In the genomic region with DNA sequence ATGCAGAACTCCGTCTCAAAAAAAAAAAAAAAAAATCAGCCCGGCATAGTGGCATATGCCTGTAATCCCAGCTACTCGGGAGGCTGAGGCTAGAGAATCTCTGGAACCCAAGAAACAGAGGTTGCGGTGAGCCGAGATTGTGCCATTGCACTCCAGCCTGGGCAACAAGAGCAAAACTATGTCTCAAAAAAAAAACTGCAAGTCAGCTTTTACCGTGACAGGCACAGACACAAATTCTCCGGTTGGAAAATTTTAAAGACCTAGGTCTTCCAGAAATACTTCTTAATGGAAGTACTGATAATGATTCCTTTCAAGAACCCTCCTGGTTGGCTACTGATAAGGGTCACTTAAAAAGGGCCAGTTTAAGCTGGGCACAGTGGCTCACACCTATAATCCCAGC, we compare ENCODE assay signal across 17 cellular contexts. TPM values are rescaled to one million over a fixed set of nuclear protein-coding genes. Genes with fewer than 3 reads are reported as not detected.
DNase-seq lines count a peak whose midpoint lies in the region; ATAC-seq and TF ChIP-seq lines count a peak whose summit lies in the region.
"Had no signal": no experiment of that assay in that cellular context is flagged by ENCODE, and none has a peak within 500 bp of the region (broad histone marks: within the 10 kb centered on the region; RNA-seq: fewer than 3 reads in every experiment).

No MANE protein-coding gene starts in this region.

- H3K4me3 Mint-ChIP-seq in activated CD8-positive, alpha-beta memory T cell treated with anti-CD3 and anti-CD28 coated beads, Interleukin-2, amount 10 ng/mL, durations not matched to agents 7 days and 5 days: no peak overlapping the region
- H3K4me3 Mint-ChIP-seq in chondrocyte (ENCODE audit: unreplicated experiment): no peak overlapping the region
- H3K4me3 Mint-ChIP-seq: CD14-positive monocyte; CD4-positive, alpha-beta memory T cell; HFFc6 had no signal

- no peak overlapping the region for H2AK9ac ChIP-seq in IMR-90 (replicated peaks; ENCODE audit: low read depth, low read length, poor library complexity)

- WGBS in IMR-90 (ENCODE audit: extremely low coverage in 2 of 2, insufficient read length in 1 of 2), 2 experiments: 100% methylated on average over 3 of the region's 7 CpGs; no CpG with 5 or more reads in 1 of the 2 experiments

- ATAC-seq in activated CD8-positive, alpha-beta memory T cell treated with anti-CD3 and anti-CD28 coated beads, Interleukin-2, amount 10 ng/mL, durations not matched to agents 7 days and 5 days: no peak
- ATAC-seq in IMR-90 (ENCODE audit: low read depth) (no peak), HG02763 (IDR thresholded peaks at IDR 0.05; ENCODE audit: unreplicated experiment) (no peak), HG02884 (IDR thresholded peaks at IDR 0.05; ENCODE audit: unreplicated experiment) (no peak)
- ATAC-seq: HCT116 had no signal

- dilution Hi-C loops in IMR-90 (cut with HindIII; ENCODE audit: low sequenced_read_pairs, unreplicated experiment): no loop called here

- no peaks in the 10 kb centered on the region for H3K9me3 ChIP-seq in IMR-90 (ENCODE audit: control insufficient read depth, insufficient read depth, low read length)
- H3K9me3 ChIP-seq: BLaER1 had no signal

- H2BK20ac ChIP-seq in IMR-90 (ENCODE audit: low read depth, low read length): no peak overlapping the region

- no peak overlapping the region for H2BK15ac ChIP-seq in IMR-90 (ENCODE audit: low read depth, low read length)

- no peak overlapping the region for H3K4me3 ChIP-seq in IMR-90 (ENCODE audit: insufficient read depth, low read depth, low read length)
- H3K4me3 ChIP-seq: BLaER1 had no signal

- TF ChIP-seq POLR2A in IMR-90 (IDR thresholded peaks at IDR 0.05; ENCODE audit: low read depth, low read length): no peak

- H3K56ac ChIP-seq in IMR-90 (ENCODE audit: extremely low read depth, insufficient read depth, low read length): no peak overlapping the region

- peaks cover 6% of the 10 kb centered on the region for H3K9me1 ChIP-seq in IMR-90 (ENCODE audit: insufficient read depth, low read length)

- no peak overlapping the region for H3K27ac Mint-ChIP-seq in activated CD8-positive, alpha-beta memory T cell treated with anti-CD3 and anti-CD28 coated beads, Interleukin-2, amount 10 ng/mL, durations not matched to agents 7 days and 5 days
- no peak overlapping the region for H3K27ac Mint-ChIP-seq in chondrocyte (ENCODE audit: unreplicated experiment)
- H3K27ac Mint-ChIP-seq: CD4-positive, alpha-beta memory T cell; HFFc6 had no signal

- no TSS peak for BruUV-seq in IMR-90 (replicated peaks; lab: Mats Ljungman, UMichigan)

- H3K36me3 Mint-ChIP-seq in activated CD8-positive, alpha-beta memory T cell treated with anti-CD3 and anti-CD28 coated beads, Interleukin-2, amount 10 ng/mL, durations not matched to agents 7 days and 5 days: peaks cover 43% of the 10 kb centered on the region
- H3K36me3 Mint-ChIP-seq in chondrocyte (ENCODE audit: low read depth): peaks cover 32% of the 10 kb centered on the region

- peaks cover 3% of the 10 kb centered on the region; the same call in 1 of the 2 replicates for H4K20me1 ChIP-seq in IMR-90 (ENCODE audit: insufficient read depth, low read length)
- H4K20me1 ChIP-seq: BLaER1 had no signal

- H2BK5ac ChIP-seq in IMR-90 (ENCODE audit: low read depth, low read length, poor library complexity, severe bottlenecking): no peak overlapping the region

- H3K9me3 Mint-ChIP-seq in activated CD8-positive, alpha-beta memory T cell treated with anti-CD3 and anti-CD28 coated beads, Interleukin-2, amount 10 ng/mL, durations not matched to agents 7 days and 5 days (ENCODE audit: low read depth): no peaks in the 10 kb centered on the region
- no peaks in the 10 kb centered on the region for H3K9me3 Mint-ChIP-seq in chondrocyte (ENCODE audit: low read depth)
- H3K9me3 Mint-ChIP-seq: CD14-positive monocyte; CD4-positive, alpha-beta memory T cell; HFFc6 had no signal

- H2BK120ac ChIP-seq in IMR-90 (ENCODE audit: low read depth, low read length): no peak overlapping the region

- TF ChIP-seq CTCF in IMR-90 (conservative IDR thresholded peaks at IDR 0.05; ENCODE audit: low read depth, low read length) (no peak), chondrocyte (IDR thresholded peaks at IDR 0.05) (no peak)

- no peak overlapping the region for H3K23ac ChIP-seq in IMR-90 (ENCODE audit: low read depth, low read length)

- peaks cover 59% of the 10 kb centered on the region for H3K36me3 ChIP-seq in IMR-90 (ENCODE audit: control insufficient read depth, insufficient read depth, low read length)

- H3K4me1 Mint-ChIP-seq in activated CD8-positive, alpha-beta memory T cell treated with anti-CD3 and anti-CD28 coated beads, Interleukin-2, amount 10 ng/mL, durations not matched to agents 7 days and 5 days: no peaks in the 10 kb centered on the region
- H3K4me1 Mint-ChIP-seq in chondrocyte (ENCODE audit: low read depth): no peaks in the 10 kb centered on the region
- H3K4me1 Mint-ChIP-seq: CD14-positive monocyte had no signal

- H3K4me1 ChIP-seq in IMR-90 (ENCODE audit: control insufficient read depth, insufficient read depth, low read length): 0 out of 2 replicates have a peak, but pooled peaks cover 2% of the 10 kb centered on the region

- no peak overlapping the region for H3K27ac ChIP-seq in IMR-90 (ENCODE audit: insufficient read depth, low read length)
- H3K27ac ChIP-seq: 22Rv1, BLaER1 had no signal

- POLR2A ChIA-PET in IMR-90 (lab: Charles Lee; ENCODE audit: unreplicated experiment): interaction anchor here (0.5 kb wide), 1 partner anchor 465 kb away, joined by 3 read pairs; no protein-coding TSS in a partner anchor

- H3K14ac ChIP-seq in IMR-90 (replicated peaks; ENCODE audit: low read depth, low read length): no peak overlapping the region

- TF ChIP-seq RAD21 in IMR-90 (IDR thresholded peaks at IDR 0.05; ENCODE audit: low read length): no peak

- H3K79me1 ChIP-seq in IMR-90 (ENCODE audit: low read depth in 1 of 2, low read length in 2 of 2): peaks cover 11 to 37% of the 10 kb centered on the region in 2 experiments

- no peaks in the 10 kb centered on the region for H3K27me3 ChIP-seq in IMR-90 (ENCODE audit: control insufficient read depth, insufficient read depth, low read length)
- H3K27me3 ChIP-seq: BLaER1 had no signal

- H3K9ac ChIP-seq in IMR-90 (ENCODE audit: low read depth, low read length): no peak overlapping the region
- H3K9ac ChIP-seq: BLaER1 had no signal

- no peak overlapping the region for H3K4ac ChIP-seq in IMR-90 (ENCODE audit: low read depth, low read length)

- no peak overlapping the region for H3K18ac ChIP-seq in IMR-90 (ENCODE audit: low read depth, low read length)

- H4K5ac ChIP-seq in IMR-90 (ENCODE audit: low read depth, low read length): no peak overlapping the region

- DNase-seq in activated CD8-positive, alpha-beta memory T cell treated with anti-CD3 and anti-CD28 coated beads, Interleukin-2, amount 50 U/mL, for 48 hours: peak; percentile 2
- DNase-seq in activated CD8-positive, alpha-beta memory T cell treated with anti-CD3 and anti-CD28 coated beads, Interleukin-2, amount 10 ng/mL, durations not matched to agents 7 days and 5 days: no peak
- no peak for DNase-seq in IMR-90
- peak; percentile 0 for DNase-seq in chondrocyte (ENCODE audit: low spot score)
- DNase-seq: Calu3; CD4-positive, alpha-beta memory T cell; DMS79 treated with DMSO at 0.1 percent for 48 hours; GF-D8; GOT3; H7; HFFc6 had no signal

- no peak overlapping the region for H4K8ac ChIP-seq in IMR-90 (ENCODE audit: low read depth in 2 of 2, low read length in 2 of 2)

- CTCF ChIA-PET in activated CD8-positive, alpha-beta memory T cell treated with anti-CD3 and anti-CD28 coated beads, Interleukin-2, amount 10 ng/mL, durations not matched to agents 7 days and 5 days (lab: Charles Lee): no interaction called here
- CTCF ChIA-PET in IMR-90 (lab: Yijun Ruan, JAX): no interaction called here

- in situ Hi-C loops in IMR-90 (cut with MboI; ENCODE audit: low sequenced_read_pairs): no loop called here

- intact Hi-C loops in IMR-90 (cut with micrococcal nuclease): no loop called here

- H3K4me2 ChIP-seq in IMR-90 (ENCODE audit: low read depth, low read length): no peak overlapping the region
- H3K4me2 ChIP-seq: BLaER1 had no signal

- no peak overlapping the region for H2AFZ ChIP-seq in IMR-90 (replicated peaks; ENCODE audit: low read length, poor library complexity)

- H3K27me3 Mint-ChIP-seq in activated CD8-positive, alpha-beta memory T cell treated with anti-CD3 and anti-CD28 coated beads, Interleukin-2, amount 10 ng/mL, durations not matched to agents 7 days and 5 days: no peaks in the 10 kb centered on the region
- no peaks in the 10 kb centered on the region for H3K27me3 Mint-ChIP-seq in chondrocyte (ENCODE audit: low read depth)
- H3K27me3 Mint-ChIP-seq: CD4-positive, alpha-beta memory T cell had no signal

- H4K91ac ChIP-seq in IMR-90 (ENCODE audit: insufficient read depth, low read depth, low read length): no peak overlapping the region

- no peak overlapping the region for H2AK5ac ChIP-seq in IMR-90 (ENCODE audit: low read depth, low read length)

RNA-seq across cellular contexts. Expression of a gene that starts 19.4 kb away (rescaled TPM):
- total RNA-seq in activated CD8-positive, alpha-beta memory T cell treated with anti-CD3 and anti-CD28 coated beads, Interleukin-2, amount 10 ng/mL, durations not matched to agents 7 days and 5 days: 100 to 1,000 TPM; 388 to 398 TPM
- total RNA-seq in IMR-90 (2012; rRNA removed): 243 and 351 TPM in 2 replicates
- 488 and 548 TPM in 2 replicates for polyA plus RNA-seq in IMR-90 (2012; rRNA removed)
- polyA plus RNA-seq in IMR-90 (2012; cell fraction: cytosol; rRNA removed): 590 and 650 TPM in 2 replicates
- 160 and 428 TPM in 2 replicates for polyA plus RNA-seq in IMR-90 (2012; cell fraction: nucleus; rRNA removed; ENCODE audit: low replicate concordance)
- 120 to 134 TPM (median 130 TPM) in 3 replicates for total RNA-seq in chondrocyte

RNA-seq across cellular contexts. Expression of a gene that starts 29.4 kb away (rescaled TPM):
- total RNA-seq in activated CD8-positive, alpha-beta memory T cell treated with anti-CD3 and anti-CD28 coated beads, Interleukin-2, amount 10 ng/mL, durations not matched to agents 7 days and 5 days: 10 to 100 TPM; 53.2 to 56.3 TPM
- total RNA-seq in IMR-90 (2012; rRNA removed): 321 and 327 TPM in 2 replicates
- 253 and 260 TPM in 2 replicates for polyA plus RNA-seq in IMR-90 (2012; rRNA removed)
- polyA plus RNA-seq in IMR-90 (2012; cell fraction: cytosol; rRNA removed): 307 and 343 TPM in 2 replicates
- polyA plus RNA-seq in IMR-90 (2012; cell fraction: nucleus; rRNA removed; ENCODE audit: low replicate concordance): 103 and 113 TPM in 2 replicates
- 103 to 110 TPM (median 104 TPM) in 3 replicates for total RNA-seq in chondrocyte

RNA-seq across cellular contexts. Expression of a gene that starts 53.3 kb away (rescaled TPM):
- 100 to 1,000 TPM in 1 of 2 experiments, 10 to 100 TPM in 1; 94.7 to 128 TPM for total RNA-seq in activated CD8-positive, alpha-beta memory T cell treated with anti-CD3 and anti-CD28 coated beads, Interleukin-2, amount 10 ng/mL, durations not matched to agents 7 days and 5 days
- total RNA-seq in IMR-90 (2012; rRNA removed) (40.3 and 124 TPM in 2 replicates), chondrocyte (91.2 to 101 TPM (median 92.2 TPM) in 3 replicates)
- polyA plus RNA-seq in IMR-90 (2012; rRNA removed): 123 and 193 TPM in 2 replicates
- polyA plus RNA-seq in IMR-90 (2012; cell fraction: cytosol; rRNA removed): 86.2 and 146 TPM in 2 replicates
- 22.9 and 59.0 TPM in 2 replicates for polyA plus RNA-seq in IMR-90 (2012; cell fraction: nucleus; rRNA removed; ENCODE audit: low replicate concordance)

RNA-seq across cellular contexts. Expression of a gene that starts 53.7 kb away (rescaled TPM):
- 100 to 1,000 TPM; 116 to 138 TPM for total RNA-seq in activated CD8-positive, alpha-beta memory T cell treated with anti-CD3 and anti-CD28 coated beads, Interleukin-2, amount 10 ng/mL, durations not matched to agents 7 days and 5 days
- 72.6 and 111 TPM in 2 replicates for total RNA-seq in IMR-90 (2012; rRNA removed)
- 94.2 and 97.2 TPM in 2 replicates for polyA plus RNA-seq in IMR-90 (2012; rRNA removed)
- 45.7 and 87.3 TPM in 2 replicates for polyA plus RNA-seq in IMR-90 (2012; cell fraction: cytosol; rRNA removed)
- 26.6 and 74.7 TPM in 2 replicates for polyA plus RNA-seq in IMR-90 (2012; cell fraction: nucleus; rRNA removed; ENCODE audit: low replicate concordance)
- total RNA-seq in chondrocyte: 88.3 to 120 TPM (median 108 TPM) in 3 replicates

Comparison
In these comparisons a context has a peak if more than half of its experiments do, and no peak if none do; other contexts are left out.
1. DNase-seq: peak in activated CD8-positive, alpha-beta memory T cell treated with anti-CD3 and anti-CD28 coated beads, Interleukin-2, amount 50 U/mL, for 48 hours (single experiment) and chondrocyte (single experiment); none in activated CD8-positive, alpha-beta memory T cell treated with anti-CD3 and anti-CD28 coated beads, Interleukin-2, amount 10 ng/mL, durations not matched to agents 7 days and 5 days (single experiment) and IMR-90 (single experiment).